ENCODE assay signal across 14 cellular contexts in the genomic region with DNA sequence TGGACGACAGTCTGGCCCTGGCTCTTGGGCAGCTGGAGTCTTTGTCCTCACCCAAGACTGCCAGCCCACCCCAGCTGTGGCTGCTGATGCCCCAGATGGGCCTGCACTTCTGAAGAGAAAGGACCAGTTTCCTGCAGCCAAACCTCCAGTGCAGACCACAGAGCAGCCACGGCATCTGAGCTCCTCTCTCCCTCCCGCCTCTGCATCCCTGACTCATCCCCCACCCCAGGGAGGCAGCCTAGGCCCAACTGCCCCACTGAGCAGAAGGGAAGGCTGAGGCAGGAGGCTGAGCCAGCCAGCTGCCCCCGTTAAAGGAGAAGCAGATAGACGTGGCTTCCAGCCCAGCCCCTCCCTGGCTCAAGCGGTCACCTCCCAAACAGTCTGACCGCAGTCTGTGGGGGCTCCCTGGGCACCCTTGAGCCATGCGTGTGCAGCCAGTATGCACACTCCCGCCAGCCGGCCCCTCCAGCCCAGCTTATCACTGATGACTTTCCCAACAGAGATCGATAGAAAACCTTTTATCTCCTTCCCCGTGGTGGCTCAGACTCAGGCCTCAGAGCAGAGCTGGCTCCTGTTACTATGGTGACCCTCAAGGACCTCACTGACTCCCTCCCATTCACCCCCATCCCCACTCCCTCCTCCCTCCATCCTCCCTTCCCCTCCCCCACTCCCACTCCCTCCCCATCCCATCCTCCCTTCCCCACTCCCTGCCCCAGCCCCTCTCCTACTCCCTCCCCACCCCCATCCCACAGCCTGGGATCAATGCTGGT. TPM values are rescaled to one million over a fixed set of nuclear protein-coding genes. Genes with fewer than 3 reads are reported as not detected.
DNase-seq lines count a peak whose midpoint lies in the region; ATAC-seq and TF ChIP-seq lines count a peak whose summit lies in the region.
"Had no signal": no experiment of that assay in that cellular context is flagged by ENCODE, and none has a peak within 500 bp of the region (broad histone marks: within the 10 kb centered on the region; RNA-seq: fewer than 3 reads in every experiment).

No MANE protein-coding gene starts in this region.

- ATAC-seq in activated naive CD8-positive, alpha-beta T cell treated with anti-CD3 and anti-CD28 coated beads, Interleukin-2, amount 50 U/mL, for 24 hours = peak; percentile 82
- peak; percentile 31 for ATAC-seq in stimulated activated naive CD8-positive, alpha-beta T cell treated with anti-CD3 and anti-CD28 coated beads, Interleukin-15, amount 100 ng/mL, for 72 hours
- no peak for ATAC-seq in T-cell (replicated peaks in 1 of 4)
- ATAC-seq: gastroesophageal sphincter, right cardiac atrium had no signal

- POLR2A ChIA-PET in T-cell (lab: Charles Lee) = interaction anchor here in 1 of 2 donors (0.5 kb wide), 1 partner anchor 202 kb away, joined by 3 read pairs; no protein-coding TSS in a partner anchor

- peak; percentile 44 for DNase-seq in activated naive CD8-positive, alpha-beta T cell treated with anti-CD3 and anti-CD28 coated beads, Interleukin-2, amount 50 U/mL, for 24 hours
- no peak for DNase-seq in activated naive CD8-positive, alpha-beta T cell treated with anti-CD3 and anti-CD28 coated beads for 36 hours
- DNase-seq in NCI-H1092 treated with DMSO at 0.1 percent for 48 hours (lab: John Stamatoyannopoulos, UW) (peak; percentile 44), Calu3 (no peak), T-cell (no peak), NCI-H526 treated with DMSO at 0.1 percent for 48 hours (lab: John Stamatoyannopoulos, UW) (no peak)
- DNase-seq in stimulated activated naive CD8-positive, alpha-beta T cell treated with anti-CD3 and anti-CD28 coated beads, Interleukin-15, amount 100 ng/mL, for 72 hours = no peak
- DNase-seq: aorta; CD4-positive, CD25-positive, alpha-beta regulatory T cell; islet precursor cell; NCI-H187; right cardiac atrium had no signal

- H3K9me3 Mint-ChIP-seq in activated naive CD8-positive, alpha-beta T cell treated with anti-CD3 and anti-CD28 coated beads, Interleukin-2, amount 50 U/mL, for 24 hours = no peaks in the 10 kb centered on the region
- no peaks in the 10 kb centered on the region for H3K9me3 Mint-ChIP-seq in activated naive CD8-positive, alpha-beta T cell treated with anti-CD3 and anti-CD28 coated beads for 36 hours
- H3K9me3 Mint-ChIP-seq in brain (peaks cover 0 to 3% (median 0%) of the 10 kb centered on the region in 5 experiments), Calu3 (ENCODE audit: low read depth, unreplicated experiment) (no peaks in the 10 kb centered on the region), T-cell (no peaks in the 10 kb centered on the region)
- H3K9me3 Mint-ChIP-seq in stimulated activated naive CD8-positive, alpha-beta T cell treated with anti-CD3 and anti-CD28 coated beads, Interleukin-15, amount 100 ng/mL, for 72 hours = no peaks in the 10 kb centered on the region
- H3K9me3 Mint-ChIP-seq: CD4-positive, CD25-positive, alpha-beta regulatory T cell had no signal

- no peak overlapping the region for H3K27ac Mint-ChIP-seq in activated naive CD8-positive, alpha-beta T cell treated with anti-CD3 and anti-CD28 coated beads, Interleukin-2, amount 50 U/mL, for 24 hours
- no peak overlapping the region for H3K27ac Mint-ChIP-seq in activated naive CD8-positive, alpha-beta T cell treated with anti-CD3 and anti-CD28 coated beads for 36 hours
- H3K27ac Mint-ChIP-seq in brain (peak overlapping the region in 3 of 5 experiments; percentile 75 to 93 (median 91)), Calu3 (ENCODE audit: unreplicated experiment) (no peak overlapping the region), T-cell (no peak overlapping the region)
- no peak overlapping the region for H3K27ac Mint-ChIP-seq in stimulated activated naive CD8-positive, alpha-beta T cell treated with anti-CD3 and anti-CD28 coated beads, Interleukin-15, amount 100 ng/mL, for 72 hours
- H3K27ac Mint-ChIP-seq: CD4-positive, CD25-positive, alpha-beta regulatory T cell had no signal

- intact Hi-C loops in Calu3 (cut with micrococcal nuclease; ENCODE audit: unreplicated experiment) = no loop called here

- peaks cover 13% of the 10 kb centered on the region for H3K4me1 Mint-ChIP-seq in activated naive CD8-positive, alpha-beta T cell treated with anti-CD3 and anti-CD28 coated beads, Interleukin-2, amount 50 U/mL, for 24 hours
- H3K4me1 Mint-ChIP-seq in activated naive CD8-positive, alpha-beta T cell treated with anti-CD3 and anti-CD28 coated beads for 36 hours = peaks cover 8% of the 10 kb centered on the region
- peaks cover 56% of the 10 kb centered on the region for H3K4me1 Mint-ChIP-seq in brain
- H3K4me1 Mint-ChIP-seq in stimulated activated naive CD8-positive, alpha-beta T cell treated with anti-CD3 and anti-CD28 coated beads, Interleukin-15, amount 100 ng/mL, for 72 hours = peaks cover 22% of the 10 kb centered on the region
- peaks cover 23% of the 10 kb centered on the region for H3K4me1 Mint-ChIP-seq in Calu3 (ENCODE audit: low read depth, unreplicated experiment)
- peaks cover 15 to 25% (median 20%) of the 10 kb centered on the region in 3 donors for H3K4me1 Mint-ChIP-seq in T-cell

- BruUV-seq in Calu3 (replicated peaks; lab: Mats Ljungman, UMichigan) = no TSS peak

- CTCF ChIA-PET in Calu3 (lab: Charles Lee) = interaction anchor here (0.6 kb wide), 1 partner anchor 14 kb away, joined by 5 read pairs; no protein-coding TSS in a partner anchor
- CTCF ChIA-PET in T-cell (lab: Charles Lee) = interaction anchor here in 1 of 2 donors (0.6 kb wide), 1 partner anchor 36 kb away, joined by 5 read pairs; no protein-coding TSS in a partner anchor

- H3K36me3 Mint-ChIP-seq in activated naive CD8-positive, alpha-beta T cell treated with anti-CD3 and anti-CD28 coated beads, Interleukin-2, amount 50 U/mL, for 24 hours (ENCODE audit: low read depth) = no peaks in the 10 kb centered on the region
- no peaks in the 10 kb centered on the region for H3K36me3 Mint-ChIP-seq in activated naive CD8-positive, alpha-beta T cell treated with anti-CD3 and anti-CD28 coated beads for 36 hours
- H3K36me3 Mint-ChIP-seq in brain (no peaks in the 10 kb centered on the region), Calu3 (ENCODE audit: insufficient read depth, unreplicated experiment) (no peaks in the 10 kb centered on the region), T-cell (no peaks in the 10 kb centered on the region)
- H3K36me3 Mint-ChIP-seq: CD4-positive, CD25-positive, alpha-beta regulatory T cell had no signal

- H3K27me3 Mint-ChIP-seq in activated naive CD8-positive, alpha-beta T cell treated with anti-CD3 and anti-CD28 coated beads, Interleukin-2, amount 50 U/mL, for 24 hours = no peaks in the 10 kb centered on the region
- H3K27me3 Mint-ChIP-seq in activated naive CD8-positive, alpha-beta T cell treated with anti-CD3 and anti-CD28 coated beads for 36 hours = no peaks in the 10 kb centered on the region
- H3K27me3 Mint-ChIP-seq in brain = peaks cover 14% of the 10 kb centered on the region
- peaks cover 14% of the 10 kb centered on the region for H3K27me3 Mint-ChIP-seq in stimulated activated naive CD8-positive, alpha-beta T cell treated with anti-CD3 and anti-CD28 coated beads, Interleukin-15, amount 100 ng/mL, for 72 hours
- H3K27me3 Mint-ChIP-seq in Calu3 (ENCODE audit: unreplicated experiment) = no peaks in the 10 kb centered on the region
- no peaks in the 10 kb centered on the region for H3K27me3 Mint-ChIP-seq in T-cell

- H3K4me3 Mint-ChIP-seq in activated naive CD8-positive, alpha-beta T cell treated with anti-CD3 and anti-CD28 coated beads, Interleukin-2, amount 50 U/mL, for 24 hours = no peak overlapping the region
- H3K4me3 Mint-ChIP-seq in activated naive CD8-positive, alpha-beta T cell treated with anti-CD3 and anti-CD28 coated beads for 36 hours = no peak overlapping the region
- peak overlapping the region in 1 of 5 experiments; percentile 38 for H3K4me3 Mint-ChIP-seq in brain
- no peak overlapping the region for H3K4me3 Mint-ChIP-seq in stimulated activated naive CD8-positive, alpha-beta T cell treated with anti-CD3 and anti-CD28 coated beads, Interleukin-15, amount 100 ng/mL, for 72 hours
- no peak overlapping the region for H3K4me3 Mint-ChIP-seq in Calu3 (ENCODE audit: low read depth, unreplicated experiment)
- H3K4me3 Mint-ChIP-seq in T-cell = no peak overlapping the region

- TF ChIP-seq CTCF in brain (conservative IDR thresholded peaks at IDR 0.05) (no peak), Calu3 (IDR thresholded peaks at IDR 0.05; ENCODE audit: unreplicated experiment) (no peak)

RNA-seq across cellular contexts. Expression of a gene that starts 12.0 kb away (rescaled TPM):
- 10 to 100 TPM; 19.6 to 21.1 TPM for total RNA-seq in activated naive CD8-positive, alpha-beta T cell treated with anti-CD3 and anti-CD28 coated beads for 36 hours
- polyA plus RNA-seq in brain (ENCODE audit: insufficient read depth, low read depth, low replicate concordance) = 22.1 TPM
- total RNA-seq in Calu3 (2022) (38.0 and 43.4 TPM in 2 replicates), T-cell (10 to 100 TPM; 20.1 to 31.2 (median 24.5) TPM)

Comparison
In these comparisons a context has a peak if more than half of its experiments do, and no peak if none do; other contexts are left out.
1. DNase-seq: peak in activated naive CD8-positive, alpha-beta T cell treated with anti-CD3 and anti-CD28 coated beads, Interleukin-2, amount 50 U/mL, for 24 hours (single experiment) and NCI-H1092 treated with DMSO at 0.1 percent for 48 hours (single experiment); none in activated naive CD8-positive, alpha-beta T cell treated with anti-CD3 and anti-CD28 coated beads for 36 hours (single experiment), stimulated activated naive CD8-positive, alpha-beta T cell treated with anti-CD3 and anti-CD28 coated beads, Interleukin-15, amount 100 ng/mL, for 72 hours (0 of 2), Calu3 (single experiment), T-cell (0 of 34) and NCI-H526 treated with DMSO at 0.1 percent for 48 hours (single experiment).
2. ATAC-seq: peak in activated naive CD8-positive, alpha-beta T cell treated with anti-CD3 and anti-CD28 coated beads, Interleukin-2, amount 50 U/mL, for 24 hours (single experiment) and stimulated activated naive CD8-positive, alpha-beta T cell treated with anti-CD3 and anti-CD28 coated beads, Interleukin-15, amount 100 ng/mL, for 72 hours (single experiment); none in T-cell (0 of 4).
3. H3K27ac Mint-ChIP-seq: peak in brain (3 of 5); none in activated naive CD8-positive, alpha-beta T cell treated with anti-CD3 and anti-CD28 coated beads, Interleukin-2, amount 50 U/mL, for 24 hours (single experiment), activated naive CD8-positive, alpha-beta T cell treated with anti-CD3 and anti-CD28 coated beads for 36 hours (single experiment), stimulated activated naive CD8-positive, alpha-beta T cell treated with anti-CD3 and anti-CD28 coated beads, Interleukin-15, amount 100 ng/mL, for 72 hours (0 of 2), Calu3 (single experiment) and T-cell (0 of 2).